1 cellular context compared by ENCODE assay signal in the genomic region with DNA sequence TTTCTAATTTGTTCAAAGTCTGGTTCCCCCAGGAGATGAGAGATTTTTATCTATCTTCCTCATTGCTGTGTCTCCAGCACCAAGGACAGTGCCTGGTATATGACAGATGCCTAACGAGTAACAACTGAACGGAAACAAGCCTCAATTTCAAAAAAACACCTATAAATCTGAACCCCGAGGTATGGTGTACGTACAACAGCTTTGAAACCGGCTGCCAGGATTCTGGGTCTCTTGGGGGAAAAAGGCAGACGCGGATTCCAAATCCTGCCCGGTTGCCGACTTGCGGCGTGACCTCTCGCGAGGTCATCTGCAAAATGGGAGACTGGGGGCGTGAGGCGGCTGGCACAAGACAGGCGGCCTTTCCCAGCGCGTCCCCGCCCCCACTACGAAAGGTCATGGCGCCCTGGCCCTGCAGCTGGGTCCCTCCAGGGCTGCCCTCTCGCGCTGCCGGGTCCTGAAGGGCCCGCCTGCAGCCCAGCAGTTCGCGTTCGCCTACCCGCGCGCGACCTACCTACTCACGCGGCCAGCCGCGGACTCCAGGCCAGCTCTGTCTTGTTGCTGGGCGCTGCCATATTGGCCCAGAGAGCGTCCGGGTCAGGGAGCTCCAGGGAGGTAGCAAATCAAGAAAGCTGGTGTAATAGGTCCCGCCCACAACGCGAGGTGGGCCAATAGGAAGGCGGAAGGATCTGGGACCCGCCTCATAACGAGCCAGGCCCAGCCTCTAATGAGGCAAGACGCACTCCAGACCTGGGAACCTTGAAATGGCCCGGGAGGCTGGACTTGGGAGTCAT.
TF ChIP-seq lines count a peak whose summit lies in the region.

A gene with protein sequence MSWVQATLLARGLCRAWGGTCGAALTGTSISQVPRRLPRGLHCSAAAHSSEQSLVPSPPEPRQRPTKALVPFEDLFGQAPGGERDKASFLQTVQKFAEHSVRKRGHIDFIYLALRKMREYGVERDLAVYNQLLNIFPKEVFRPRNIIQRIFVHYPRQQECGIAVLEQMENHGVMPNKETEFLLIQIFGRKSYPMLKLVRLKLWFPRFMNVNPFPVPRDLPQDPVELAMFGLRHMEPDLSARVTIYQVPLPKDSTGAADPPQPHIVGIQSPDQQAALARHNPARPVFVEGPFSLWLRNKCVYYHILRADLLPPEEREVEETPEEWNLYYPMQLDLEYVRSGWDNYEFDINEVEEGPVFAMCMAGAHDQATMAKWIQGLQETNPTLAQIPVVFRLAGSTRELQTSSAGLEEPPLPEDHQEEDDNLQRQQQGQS (minus strand): TSS at position 584 of the 791 bp plus-strand sequence. CDS start 9,964 bp downstream, outside the sequence.

TF ChIP-seq in HepG2, 621 proteins besides CTCF, POLR2A, EP300 and RAD21 (continued from another document and continues in another):
- TF ChIP-seq, protein P1, sequence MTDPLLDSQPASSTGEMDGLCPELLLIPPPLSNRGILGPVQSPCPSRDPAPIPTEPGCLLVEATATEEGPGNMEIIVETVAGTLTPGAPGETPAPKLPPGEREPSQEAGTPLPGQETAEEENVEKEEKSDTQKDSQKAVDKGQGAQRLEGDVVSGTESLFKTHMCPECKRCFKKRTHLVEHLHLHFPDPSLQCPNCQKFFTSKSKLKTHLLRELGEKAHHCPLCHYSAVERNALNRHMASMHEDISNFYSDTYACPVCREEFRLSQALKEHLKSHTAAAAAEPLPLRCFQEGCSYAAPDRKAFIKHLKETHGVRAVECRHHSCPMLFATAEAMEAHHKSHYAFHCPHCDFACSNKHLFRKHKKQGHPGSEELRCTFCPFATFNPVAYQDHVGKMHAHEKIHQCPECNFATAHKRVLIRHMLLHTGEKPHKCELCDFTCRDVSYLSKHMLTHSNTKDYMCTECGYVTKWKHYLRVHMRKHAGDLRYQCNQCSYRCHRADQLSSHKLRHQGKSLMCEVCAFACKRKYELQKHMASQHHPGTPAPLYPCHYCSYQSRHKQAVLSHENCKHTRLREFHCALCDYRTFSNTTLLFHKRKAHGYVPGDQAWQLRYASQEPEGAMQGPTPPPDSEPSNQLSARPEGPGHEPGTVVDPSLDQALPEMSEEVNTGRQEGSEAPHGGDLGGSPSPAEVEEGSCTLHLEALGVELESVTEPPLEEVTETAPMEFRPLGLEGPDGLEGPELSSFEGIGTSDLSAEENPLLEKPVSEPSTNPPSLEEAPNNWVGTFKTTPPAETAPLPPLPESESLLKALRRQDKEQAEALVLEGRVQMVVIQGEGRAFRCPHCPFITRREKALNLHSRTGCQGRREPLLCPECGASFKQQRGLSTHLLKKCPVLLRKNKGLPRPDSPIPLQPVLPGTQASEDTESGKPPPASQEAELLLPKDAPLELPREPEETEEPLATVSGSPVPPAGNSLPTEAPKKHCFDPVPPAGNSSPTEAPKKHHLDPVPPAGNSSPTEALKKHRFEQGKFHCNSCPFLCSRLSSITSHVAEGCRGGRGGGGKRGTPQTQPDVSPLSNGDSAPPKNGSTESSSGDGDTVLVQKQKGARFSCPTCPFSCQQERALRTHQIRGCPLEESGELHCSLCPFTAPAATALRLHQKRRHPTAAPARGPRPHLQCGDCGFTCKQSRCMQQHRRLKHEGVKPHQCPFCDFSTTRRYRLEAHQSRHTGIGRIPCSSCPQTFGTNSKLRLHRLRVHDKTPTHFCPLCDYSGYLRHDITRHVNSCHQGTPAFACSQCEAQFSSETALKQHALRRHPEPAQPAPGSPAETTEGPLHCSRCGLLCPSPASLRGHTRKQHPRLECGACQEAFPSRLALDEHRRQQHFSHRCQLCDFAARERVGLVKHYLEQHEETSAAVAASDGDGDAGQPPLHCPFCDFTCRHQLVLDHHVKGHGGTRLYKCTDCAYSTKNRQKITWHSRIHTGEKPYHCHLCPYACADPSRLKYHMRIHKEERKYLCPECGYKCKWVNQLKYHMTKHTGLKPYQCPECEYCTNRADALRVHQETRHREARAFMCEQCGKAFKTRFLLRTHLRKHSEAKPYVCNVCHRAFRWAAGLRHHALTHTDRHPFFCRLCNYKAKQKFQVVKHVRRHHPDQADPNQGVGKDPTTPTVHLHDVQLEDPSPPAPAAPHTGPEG (CRISPR knock-in tag; IDR thresholded peaks at IDR 0.05) = no peak
- TF ChIP-seq, protein P2, sequence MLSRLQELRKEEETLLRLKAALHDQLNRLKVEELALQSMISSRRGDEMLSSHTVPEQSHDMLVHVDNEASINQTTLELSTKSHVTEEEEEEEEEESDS (CRISPR knock-in tag; IDR thresholded peaks at IDR 0.05; ENCODE audit: borderline replicate concordance) = no peak; the same call in 1 of the 2 replicates
- TF ChIP-seq, protein P3, sequence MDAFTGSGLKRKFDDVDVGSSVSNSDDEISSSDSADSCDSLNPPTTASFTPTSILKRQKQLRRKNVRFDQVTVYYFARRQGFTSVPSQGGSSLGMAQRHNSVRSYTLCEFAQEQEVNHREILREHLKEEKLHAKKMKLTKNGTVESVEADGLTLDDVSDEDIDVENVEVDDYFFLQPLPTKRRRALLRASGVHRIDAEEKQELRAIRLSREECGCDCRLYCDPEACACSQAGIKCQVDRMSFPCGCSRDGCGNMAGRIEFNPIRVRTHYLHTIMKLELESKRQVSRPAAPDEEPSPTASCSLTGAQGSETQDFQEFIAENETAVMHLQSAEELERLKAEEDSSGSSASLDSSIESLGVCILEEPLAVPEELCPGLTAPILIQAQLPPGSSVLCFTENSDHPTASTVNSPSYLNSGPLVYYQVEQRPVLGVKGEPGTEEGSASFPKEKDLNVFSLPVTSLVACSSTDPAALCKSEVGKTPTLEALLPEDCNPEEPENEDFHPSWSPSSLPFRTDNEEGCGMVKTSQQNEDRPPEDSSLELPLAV (CRISPR knock-in tag; conservative IDR thresholded peaks at IDR 0.05; ENCODE audit: low read depth) = no peak
- no peak for TF ChIP-seq CC2D1A (CRISPR knock-in tag; IDR thresholded peaks at IDR 0.05)
- no peak for TF ChIP-seq ZNF562 (CRISPR knock-in tag; IDR thresholded peaks at IDR 0.05; ENCODE audit: borderline replicate concordance)
- no peak for TF ChIP-seq THYN1 (CRISPR knock-in tag; IDR thresholded peaks at IDR 0.05; ENCODE audit: borderline replicate concordance, low read depth)
- TF ChIP-seq ZNF7 (CRISPR knock-in tag; IDR thresholded peaks at IDR 0.05) = no peak
- peak; percentile 22; the same call in 1 of the 2 replicates for TF ChIP-seq RARA (CRISPR knock-in tag; IDR thresholded peaks at IDR 0.05)
- peak; percentile 84; the same call in 1 of the 2 replicates for TF ChIP-seq ZNF136 (CRISPR knock-in tag; IDR thresholded peaks at IDR 0.05; ENCODE audit: low read depth)
- TF ChIP-seq MYC (CRISPR knock-in tag; IDR thresholded peaks at IDR 0.05; ENCODE audit: borderline replicate concordance) = peak; percentile 84
- peak; percentile 90 for TF ChIP-seq POLR2G (IDR thresholded peaks at IDR 0.05; ENCODE audit: low read depth, low read length)
- TF ChIP-seq MED8 (CRISPR knock-in tag; IDR thresholded peaks at IDR 0.05; ENCODE audit: insufficient replicate concordance) = no peak
- TF ChIP-seq, protein P4, sequence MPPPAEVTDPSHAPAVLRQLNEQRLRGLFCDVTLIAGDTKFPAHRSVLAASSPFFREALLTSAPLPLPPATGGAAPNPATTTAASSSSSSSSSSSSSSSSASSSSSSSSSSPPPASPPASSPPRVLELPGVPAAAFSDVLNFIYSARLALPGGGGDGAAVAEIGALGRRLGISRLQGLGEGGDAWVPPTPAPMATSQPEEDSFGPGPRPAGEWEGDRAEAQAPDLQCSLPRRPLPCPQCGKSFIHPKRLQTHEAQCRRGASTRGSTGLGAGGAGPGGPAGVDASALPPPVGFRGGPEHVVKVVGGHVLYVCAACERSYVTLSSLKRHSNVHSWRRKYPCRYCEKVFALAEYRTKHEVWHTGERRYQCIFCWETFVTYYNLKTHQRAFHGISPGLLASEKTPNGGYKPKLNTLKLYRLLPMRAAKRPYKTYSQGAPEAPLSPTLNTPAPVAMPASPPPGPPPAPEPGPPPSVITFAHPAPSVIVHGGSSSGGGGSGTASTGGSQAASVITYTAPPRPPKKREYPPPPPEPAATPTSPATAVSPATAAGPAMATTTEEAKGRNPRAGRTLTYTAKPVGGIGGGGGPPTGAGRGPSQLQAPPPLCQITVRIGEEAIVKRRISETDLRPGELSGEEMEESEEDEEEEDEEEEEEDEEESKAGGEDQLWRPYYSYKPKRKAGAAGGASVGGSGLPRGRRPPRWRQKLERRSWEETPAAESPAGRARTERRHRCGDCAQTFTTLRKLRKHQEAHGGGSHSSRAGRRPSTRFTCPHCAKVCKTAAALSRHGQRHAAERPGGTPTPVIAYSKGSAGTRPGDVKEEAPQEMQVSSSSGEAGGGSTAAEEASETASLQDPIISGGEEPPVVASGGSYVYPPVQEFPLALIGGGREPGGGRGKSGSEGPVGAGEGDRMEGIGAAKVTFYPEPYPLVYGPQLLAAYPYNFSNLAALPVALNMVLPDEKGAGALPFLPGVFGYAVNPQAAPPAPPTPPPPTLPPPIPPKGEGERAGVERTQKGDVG (CRISPR knock-in tag; IDR thresholded peaks at IDR 0.05; ENCODE audit: borderline replicate concordance) = no peak
- no peak for TF ChIP-seq ARID2 (CRISPR knock-in tag; IDR thresholded peaks at IDR 0.05; ENCODE audit: borderline replicate concordance)
- TF ChIP-seq, protein P5, sequence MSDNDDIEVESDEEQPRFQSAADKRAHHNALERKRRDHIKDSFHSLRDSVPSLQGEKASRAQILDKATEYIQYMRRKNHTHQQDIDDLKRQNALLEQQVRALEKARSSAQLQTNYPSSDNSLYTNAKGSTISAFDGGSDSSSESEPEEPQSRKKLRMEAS (IDR thresholded peaks at IDR 0.05) = peak; percentile 83
- TF ChIP-seq, protein P6, sequence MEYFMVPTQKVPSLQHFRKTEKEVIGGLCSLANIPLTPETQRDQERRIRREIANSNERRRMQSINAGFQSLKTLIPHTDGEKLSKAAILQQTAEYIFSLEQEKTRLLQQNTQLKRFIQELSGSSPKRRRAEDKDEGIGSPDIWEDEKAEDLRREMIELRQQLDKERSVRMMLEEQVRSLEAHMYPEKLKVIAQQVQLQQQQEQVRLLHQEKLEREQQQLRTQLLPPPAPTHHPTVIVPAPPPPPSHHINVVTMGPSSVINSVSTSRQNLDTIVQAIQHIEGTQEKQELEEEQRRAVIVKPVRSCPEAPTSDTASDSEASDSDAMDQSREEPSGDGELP (IDR thresholded peaks at IDR 0.05; ENCODE audit: borderline replicate concordance, low read depth) = peak; percentile 47; the same call in 1 of the 2 replicates
- TF ChIP-seq TBX3 (IDR thresholded peaks at IDR 0.05; ENCODE audit: borderline replicate concordance) = no peak
- TF ChIP-seq ZNF510 (CRISPR knock-in tag; IDR thresholded peaks at IDR 0.05; ENCODE audit: low read depth) = no peak
- TF ChIP-seq, protein P7, sequence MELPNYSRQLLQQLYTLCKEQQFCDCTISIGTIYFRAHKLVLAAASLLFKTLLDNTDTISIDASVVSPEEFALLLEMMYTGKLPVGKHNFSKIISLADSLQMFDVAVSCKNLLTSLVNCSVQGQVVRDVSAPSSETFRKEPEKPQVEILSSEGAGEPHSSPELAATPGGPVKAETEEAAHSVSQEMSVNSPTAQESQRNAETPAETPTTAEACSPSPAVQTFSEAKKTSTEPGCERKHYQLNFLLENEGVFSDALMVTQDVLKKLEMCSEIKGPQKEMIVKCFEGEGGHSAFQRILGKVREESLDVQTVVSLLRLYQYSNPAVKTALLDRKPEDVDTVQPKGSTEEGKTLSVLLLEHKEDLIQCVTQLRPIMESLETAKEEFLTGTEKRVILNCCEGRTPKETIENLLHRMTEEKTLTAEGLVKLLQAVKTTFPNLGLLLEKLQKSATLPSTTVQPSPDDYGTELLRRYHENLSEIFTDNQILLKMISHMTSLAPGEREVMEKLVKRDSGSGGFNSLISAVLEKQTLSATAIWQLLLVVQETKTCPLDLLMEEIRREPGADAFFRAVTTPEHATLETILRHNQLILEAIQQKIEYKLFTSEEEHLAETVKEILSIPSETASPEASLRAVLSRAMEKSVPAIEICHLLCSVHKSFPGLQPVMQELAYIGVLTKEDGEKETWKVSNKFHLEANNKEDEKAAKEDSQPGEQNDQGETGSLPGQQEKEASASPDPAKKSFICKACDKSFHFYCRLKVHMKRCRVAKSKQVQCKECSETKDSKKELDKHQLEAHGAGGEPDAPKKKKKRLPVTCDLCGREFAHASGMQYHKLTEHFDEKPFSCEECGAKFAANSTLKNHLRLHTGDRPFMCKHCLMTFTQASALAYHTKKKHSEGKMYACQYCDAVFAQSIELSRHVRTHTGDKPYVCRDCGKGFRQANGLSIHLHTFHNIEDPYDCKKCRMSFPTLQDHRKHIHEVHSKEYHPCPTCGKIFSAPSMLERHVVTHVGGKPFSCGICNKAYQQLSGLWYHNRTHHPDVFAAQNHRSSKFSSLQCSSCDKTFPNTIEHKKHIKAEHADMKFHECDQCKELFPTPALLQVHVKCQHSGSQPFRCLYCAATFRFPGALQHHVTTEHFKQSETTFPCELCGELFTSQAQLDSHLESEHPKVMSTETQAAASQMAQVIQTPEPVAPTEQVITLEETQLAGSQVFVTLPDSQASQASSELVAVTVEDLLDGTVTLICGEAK (IDR thresholded peaks at IDR 0.05) = no peak
- TF ChIP-seq, protein P7 (CRISPR knock-in tag; IDR thresholded peaks at IDR 0.05) = peak; percentile 89
- TF ChIP-seq, protein P8, sequence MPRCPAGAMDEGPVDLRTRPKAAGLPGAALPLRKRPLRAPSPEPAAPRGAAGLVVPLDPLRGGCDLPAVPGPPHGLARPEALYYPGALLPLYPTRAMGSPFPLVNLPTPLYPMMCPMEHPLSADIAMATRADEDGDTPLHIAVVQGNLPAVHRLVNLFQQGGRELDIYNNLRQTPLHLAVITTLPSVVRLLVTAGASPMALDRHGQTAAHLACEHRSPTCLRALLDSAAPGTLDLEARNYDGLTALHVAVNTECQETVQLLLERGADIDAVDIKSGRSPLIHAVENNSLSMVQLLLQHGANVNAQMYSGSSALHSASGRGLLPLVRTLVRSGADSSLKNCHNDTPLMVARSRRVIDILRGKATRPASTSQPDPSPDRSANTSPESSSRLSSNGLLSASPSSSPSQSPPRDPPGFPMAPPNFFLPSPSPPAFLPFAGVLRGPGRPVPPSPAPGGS (CRISPR knock-in tag; IDR thresholded peaks at IDR 0.05) = peak; percentile 79; the same call in 1 of the 2 replicates
- peak; percentile 89 for TF ChIP-seq THAP11 (CRISPR knock-in tag; IDR thresholded peaks at IDR 0.05)
- TF ChIP-seq PAWR (CRISPR knock-in tag; IDR thresholded peaks at IDR 0.05; ENCODE audit: borderline replicate concordance) = no peak
